8 cellular contexts compared by ENCODE assay signal in genomic region chr20:35447082-35447789, GRCh38.
A peak's percentile ranks its signal among the peaks of the same experiment; 100 is the strongest.
DNase-seq lines count a peak whose midpoint lies in the region; ATAC-seq lines count a peak whose summit lies in the region.

No MANE protein-coding gene starts in this region.

- ATAC-seq in HG03432 (IDR thresholded peaks at IDR 0.05; ENCODE audit: unreplicated experiment) (peak; percentile 45), GM21528 (IDR thresholded peaks at IDR 0.05; ENCODE audit: low FRiP score, unreplicated experiment) (no peak)

- DNase-seq in DMS153 treated with DMSO at 0.1 percent for 48 hours (lab: John Stamatoyannopoulos, UW; ENCODE audit: unreplicated experiment) (peak; percentile 66), NCI-H748 (lab: John Stamatoyannopoulos, UW; ENCODE audit: unreplicated experiment) (peak; percentile 86), ecto neural progenitor cell (ENCODE audit: low spot score) (peak; percentile 89), medulla oblongata (ENCODE audit: extremely low spot score) (peak; percentile 86)
- peak; percentile 98 for DNase-seq in activated CD4-positive, alpha-beta T cell treated with anti-CD3 and anti-CD28 coated beads, Interleukin-2, amount 50 U/mL, for 48 hours
- peak; percentile 78 for DNase-seq in stimulated activated CD8-positive, alpha-beta memory T cell treated with anti-CD3 and anti-CD28 coated beads, Interleukin-12 subunit alpha, Interleukin-12 subunit beta, amount 100 ng/mL, for 1 hour (ENCODE audit: low read depth)
